In genomic region chr6:107807186-107807585, GRCh38 we compare ENCODE assay signal across 17 cellular contexts. TPM values are rescaled to one million over a fixed set of nuclear protein-coding genes. Genes with fewer than 3 reads are reported as not detected.
DNase-seq lines count a peak whose midpoint lies in the region; ATAC-seq, FAIRE-seq and TF ChIP-seq lines count a peak whose summit lies in the region.
"Had no signal": no experiment of that assay in that cellular context is flagged by ENCODE, and none has a peak within 500 bp of the region (broad histone marks: within the 10 kb centered on the region; RNA-seq: fewer than 3 reads in every experiment).

No MANE protein-coding gene starts in this region.

- no peak overlapping the region for H3K23ac ChIP-seq in H1 (ENCODE audit: insufficient read length)

- H3K4me3 Mint-ChIP-seq in osteocyte (ENCODE audit: unreplicated experiment): no peak overlapping the region

- no peak for TF ChIP-seq CTCF in H1 (IDR thresholded peaks at IDR 0.05; ENCODE audit: control extremely low read depth in 1 of 3, insufficient read depth in 1 of 3, low read depth in 1 of 3, low read length in 3 of 3)
- TF ChIP-seq CTCF in osteocyte (IDR thresholded peaks at IDR 0.05): no peak
- TF ChIP-seq CTCF in omental fat pad (IDR thresholded peaks at IDR 0.05): no peak

- TF ChIP-seq RAD21 in H1 (IDR thresholded peaks at IDR 0.05 in 1 of 2, conservative IDR thresholded peaks at IDR 0.05 in 1 of 2; ENCODE audit: low read depth in 2 of 2, low read length in 2 of 2): no peak

- no peak overlapping the region for H2BK120ac ChIP-seq in H1 (replicated peaks; ENCODE audit: low read depth, low read length)

- no peak overlapping the region for H2BK5ac ChIP-seq in H1 (ENCODE audit: low read depth, low read length)

- H3K4me1 ChIP-seq in H1 (replicated peaks in 1 of 4; ENCODE audit: control insufficient read depth in 3 of 4, insufficient read depth in 4 of 4, low read length in 3 of 4): no peaks in the 10 kb centered on the region
- H3K4me1 ChIP-seq: BLaER1 had no signal

- H4K20me1 ChIP-seq in H1 (replicated peaks in 1 of 2; ENCODE audit: control insufficient read depth in 1 of 2, insufficient read depth in 2 of 2, low read length in 2 of 2): no peaks in the 10 kb centered on the region
- H4K20me1 ChIP-seq: BLaER1 had no signal

- H4K91ac ChIP-seq in H1 (replicated peaks; ENCODE audit: insufficient read length, low read length): no peak overlapping the region

- FAIRE-seq in H1 (lab: Jason Lieb, UNC): no peak

- DNase-seq in NCI-H1417 (lab: John Stamatoyannopoulos, UW): peak in 2 of 3 experiments; percentile 46 to 56
- no peak for DNase-seq in NCI-H1417 treated with DMSO at 0.1 percent for 48 hours (lab: John Stamatoyannopoulos, UW)
- peak; percentile 4 for DNase-seq in COR-L47 (lab: John Stamatoyannopoulos, UW)
- DNase-seq in H1 (ENCODE audit: low read depth in 1 of 2, low spot score in 2 of 2): peak in 1 of 2 experiments; percentile 23
- peak; percentile 19 for DNase-seq in osteocyte (ENCODE audit: extremely low spot score, unreplicated experiment)
- no peak for DNase-seq in omental fat pad (ENCODE audit: low spot score)
- no peak for DNase-seq in NCI-H1436 (lab: John Stamatoyannopoulos, UW)
- no peak for DNase-seq in NOMO-1 (lab: John Stamatoyannopoulos, UW; ENCODE audit: unreplicated experiment in 2 of 2)
- DNase-seq: EL, NCI-H1048, NCI-H187 treated with DMSO at 0.1 percent for 48 hours had no signal

- TF ChIP-seq POLR2A in H1 (IDR thresholded peaks at IDR 0.05; ENCODE audit: control extremely low read depth in 1 of 2, low read depth in 2 of 2, low read length in 2 of 2): no peak

- H3K14ac ChIP-seq in H1 (ENCODE audit: insufficient read length): no peak overlapping the region

- H3K4me1 Mint-ChIP-seq in osteocyte (ENCODE audit: unreplicated experiment): peaks cover 13% of the 10 kb centered on the region

- no peak overlapping the region for H4K5ac ChIP-seq in H1 (ENCODE audit: insufficient read length, low read depth, low read length)

- no peaks in the 10 kb centered on the region for H3K23me2 ChIP-seq in H1 (ENCODE audit: low read depth, low read length)

- no peak overlapping the region for H4K8ac ChIP-seq in H1 (ENCODE audit: extremely low read depth, insufficient read depth, low read length)

- H3K4me2 ChIP-seq in H1 (ENCODE audit: insufficient read depth in 1 of 2, low read depth in 2 of 2, low read length in 2 of 2): no peak overlapping the region
- H3K4me2 ChIP-seq: BLaER1 had no signal

- no peaks in the 10 kb centered on the region for H3K36me3 ChIP-seq in H1 (ENCODE audit: control insufficient read depth in 2 of 4, insufficient read depth in 4 of 4, low read length in 3 of 4)
- H3K36me3 ChIP-seq: BLaER1, SJSA1 had no signal

- H3K79me1 ChIP-seq in H1 (ENCODE audit: low read depth, low read length): no peaks in the 10 kb centered on the region

- no peaks in the 10 kb centered on the region for H3K79me2 ChIP-seq in H1 (ENCODE audit: control insufficient read depth in 1 of 2, insufficient read depth in 2 of 2, low read length in 2 of 2)

- 0 out of 2 replicates have a peak overlapping the region, but pooled peaks have one; percentile 47 for H2AFZ ChIP-seq in H1 (ENCODE audit: low read length)

- no peak overlapping the region for H3K56ac ChIP-seq in H1 (replicated peaks; ENCODE audit: insufficient read length, low read depth, low read length)

- H3K9me3 Mint-ChIP-seq in osteocyte (ENCODE audit: unreplicated experiment): no peaks in the 10 kb centered on the region

- H2BK15ac ChIP-seq in H1 (ENCODE audit: low read length): no peak overlapping the region

- H3K27me3 Mint-ChIP-seq in osteocyte (ENCODE audit: unreplicated experiment): peaks cover 15% of the 10 kb centered on the region

- CTCF ChIA-PET in H1 (lab: Charles Lee; ENCODE audit: partially characterized antibody): interaction anchor here (1.2 to 1.3 kb wide), 2 partner anchors 40 to 42 kb away, joined by 3 read pairs; no protein-coding TSS in a partner anchor

- H3K27me3 ChIP-seq in H1 (replicated peaks in 1 of 4; ENCODE audit: control insufficient read depth in 3 of 4, extremely low read depth in 1 of 4, insufficient read depth in 3 of 4, low read length in 3 of 4): no peaks in the 10 kb centered on the region
- H3K27me3 ChIP-seq: BLaER1, SJSA1 had no signal

- WGBS in H1 (ENCODE audit: extremely low coverage in 1 of 2, insufficient coverage in 1 of 2, insufficient read length in 1 of 2, insufficient replicate concordance in 2 of 2, low coverage in 1 of 2, low lambda C conversion rate in 2 of 2, missing lambda C conversion rate in 1 of 2), 2 experiments: 100% methylated on average over 3 of the region's 3 CpGs; no CpG with 5 or more reads in 1 of the 2 experiments

- H2BK20ac ChIP-seq in H1 (ENCODE audit: low read length): no peak overlapping the region

- no peak for TF ChIP-seq EP300 in H1 (IDR thresholded peaks at IDR 0.05; ENCODE audit: borderline replicate concordance in 1 of 2, low read depth in 2 of 2, low read length in 2 of 2)

- no peak overlapping the region for H3K9ac ChIP-seq in H1 (replicated peaks in 1 of 4; ENCODE audit: extremely low read depth in 1 of 4, low read depth in 3 of 4, low read length in 3 of 4)
- H3K9ac ChIP-seq: BLaER1 had no signal

- no peak overlapping the region for H3K27ac ChIP-seq in H1 (ENCODE audit: low read depth, low read length)
- H3K27ac ChIP-seq: BLaER1, SJSA1 had no signal

- POLR2A ChIA-PET in H1 (lab: Charles Lee; ENCODE audit: partially characterized antibody): no interaction called here

- H3K9me3 ChIP-seq in H1 (ENCODE audit: insufficient read depth in 2 of 2, low read depth in 1 of 2, low read length in 1 of 2): peaks cover 0 to 4% of the 10 kb centered on the region in 2 experiments; a peak in 1 of 4 replicates
- H3K9me3 ChIP-seq: SJSA1 had no signal

- H3K18ac ChIP-seq in H1 (ENCODE audit: extremely low read depth, low read length): no peak overlapping the region

- no peak overlapping the region for H2AK5ac ChIP-seq in H1 (ENCODE audit: low read depth, low read length)

- H3K36me3 Mint-ChIP-seq in osteocyte (ENCODE audit: unreplicated experiment): no peaks in the 10 kb centered on the region

- no peak for ATAC-seq in omental fat pad (ENCODE audit: low FRiP score)

- no peak overlapping the region for H3K27ac Mint-ChIP-seq in osteocyte (ENCODE audit: unreplicated experiment)

- H3K4me3 ChIP-seq in H1 (ENCODE audit: extremely low read depth in 1 of 4, insufficient read depth in 2 of 4, low read depth in 3 of 4, low read length in 4 of 4): no peak overlapping the region
- H3K4me3 ChIP-seq: BLaER1, SJSA1 had no signal

- H2BK12ac ChIP-seq in H1 (ENCODE audit: low read depth, low read length): no peak overlapping the region

- H3K4ac ChIP-seq in H1 (replicated peaks; ENCODE audit: insufficient read length, low read depth, low read length): no peak overlapping the region

TF ChIP-seq in H1, 55 proteins besides CTCF, POLR2A, EP300 and RAD21:
- no peak for TF ChIP-seq KDM4A (IDR thresholded peaks at IDR 0.05; ENCODE audit: low read depth, low read length, severe bottlenecking)
- no peak for TF ChIP-seq TEAD4 (IDR thresholded peaks at IDR 0.05; ENCODE audit: low read depth, low read length)
- no peak for TF ChIP-seq NANOG (IDR thresholded peaks at IDR 0.05; ENCODE audit: insufficient read depth, low read depth, low read length, poor library complexity, severe bottlenecking)
- no peak for TF ChIP-seq E2F6 (IDR thresholded peaks at IDR 0.05)
- no peak for TF ChIP-seq CBX5 (IDR thresholded peaks at IDR 0.05; ENCODE audit: low read depth, low read length)
- no peak for TF ChIP-seq SIRT6 (IDR thresholded peaks at IDR 0.05; ENCODE audit: low read length)
- no peak for TF ChIP-seq GTF2F1 (IDR thresholded peaks at IDR 0.05; ENCODE audit: borderline replicate concordance, low read depth, low read length)
- TF ChIP-seq CTBP2 (IDR thresholded peaks at IDR 0.05; ENCODE audit: borderline replicate concordance, insufficient read depth, insufficient read length, low read length): no peak
- TF ChIP-seq CHD1 (IDR thresholded peaks at IDR 0.05; ENCODE audit: low read depth, low read length): no peak
- no peak for TF ChIP-seq BCL11A (IDR thresholded peaks at IDR 0.05; ENCODE audit: low read depth in 2 of 2, low read length in 2 of 2)
- no peak for TF ChIP-seq BRCA1 (IDR thresholded peaks at IDR 0.05; ENCODE audit: low read depth, low read length)
- TF ChIP-seq EGR1 (IDR thresholded peaks at IDR 0.05; ENCODE audit: borderline replicate concordance, low read depth, low read length): no peak
- TF ChIP-seq EZH2 (IDR thresholded peaks at IDR 0.05; ENCODE audit: low read depth, low read length, severe bottlenecking): no peak
- no peak for TF ChIP-seq KDM5A (IDR thresholded peaks at IDR 0.05; ENCODE audit: low read length)
- TF ChIP-seq CEBPB (IDR thresholded peaks at IDR 0.05; ENCODE audit: low read depth, low read length): no peak

RNA-seq across cellular contexts. Expression of gene SCML4, which starts 16.9 kb away (rescaled TPM):
- not detected in 2 replicates for total RNA-seq in H1 (2021; fragmentation: NEBNext Ultra II Directional; extraction: Animal tissue kit (Norgen Biotek cat#: 25700))
- not detected in 2 replicates for polyA plus RNA-seq in H1 (2011; rRNA removed)
- polyA plus RNA-seq in H1 (2011; cell fraction: cytosol; rRNA removed): not detected
- polyA plus RNA-seq in H1 (2011; cell fraction: nucleus; rRNA removed): not detected
- not detected in 4 replicates for polyA plus RNA-seq in H1 (2012, experiment 1 of 2)
- polyA plus RNA-seq in H1 (2012, experiment 2 of 2): not detected
- polyA plus RNA-seq in H1 (2013, experiment 1 of 2): not detected
- not detected for polyA plus RNA-seq in H1 (2013, experiment 2 of 2)
- polyA minus RNA-seq in H1 (2011; rRNA and poly(A)+ RNA removed): not detected in 2 replicates
- polyA minus RNA-seq in H1 (2011; cell fraction: cytosol; rRNA and poly(A)+ RNA removed): not detected
- not detected for polyA minus RNA-seq in H1 (2011; cell fraction: nucleus; rRNA and poly(A)+ RNA removed)
- not detected in 2 replicates for total RNA-seq in osteocyte
- total RNA-seq in omental fat pad: 1 to 10 TPM; 1.4 to 3.3 (median 2.2) TPM
- total RNA-seq: A172, H4, MCF 10A, NCI-H460, SJSA1 had no signal

Comparison
In these comparisons a context has a peak if more than half of its experiments do, and no peak if none do; other contexts are left out.
1. DNase-seq: peak in NCI-H1417 (2 of 3), COR-L47 (single experiment) and osteocyte (single experiment); none in NCI-H1417 treated with DMSO at 0.1 percent for 48 hours (single experiment), omental fat pad (single experiment), NCI-H1436 (single experiment) and NOMO-1 (0 of 2).